13 cellular contexts compared by ENCODE assay signal in genomic region chr5:142492781-142493281, GRCh38.
DNase-seq lines count a peak whose midpoint lies in the region; ATAC-seq lines count a peak whose summit lies in the region.
"Had no signal": no experiment of that assay in that cellular context is flagged by ENCODE, and none has a peak within 500 bp of the region (broad histone marks: within the 10 kb centered on the region; RNA-seq: fewer than 3 reads in every experiment).

No MANE protein-coding gene starts in this region.

- H2AK5ac ChIP-seq in neuronal stem cell (ENCODE audit: low read depth, low read length) = no peak overlapping the region

- no peak overlapping the region for H3K18ac ChIP-seq in neuronal stem cell (ENCODE audit: low read length)

- no peak overlapping the region for H2BK15ac ChIP-seq in neuronal stem cell (ENCODE audit: low read length)

- no peak overlapping the region for H3K27ac ChIP-seq in neuronal stem cell (replicated peaks; ENCODE audit: low read length)
- peak overlapping the region; percentile 38 to 72 for H3K27ac ChIP-seq in aorta (ENCODE audit: low read depth in 1 of 2, low read length in 2 of 2)

- no peak overlapping the region for H4K91ac ChIP-seq in neuronal stem cell (ENCODE audit: low read depth, low read length, poor library complexity)

- no peak overlapping the region for H4K8ac ChIP-seq in neuronal stem cell (ENCODE audit: low read depth, low read length)

- no CpG with 5 or more reads among the region's 6 CpGs for WGBS in neuronal stem cell (ENCODE audit: extremely low coverage in 2 of 2, insufficient read length in 2 of 2, insufficient replicate concordance in 1 of 2), 2 donors
- 9 to 17% methylated on average over 6 of the region's 6 CpGs for WGBS in aorta, 2 donors

- no peak overlapping the region for H3K4ac ChIP-seq in neuronal stem cell (ENCODE audit: low read length)

- H3K79me1 ChIP-seq in neuronal stem cell (ENCODE audit: low read depth, low read length) = no peaks in the 10 kb centered on the region

- no peak overlapping the region for H3K14ac ChIP-seq in neuronal stem cell (ENCODE audit: low read length)

- H3K4me1 ChIP-seq in neuronal stem cell (ENCODE audit: control insufficient read depth in 2 of 2, insufficient read depth in 1 of 2, low read depth in 1 of 2, low read length in 2 of 2) (peaks cover 12 to 15% of the 10 kb centered on the region in 2 donors), aorta (ENCODE audit: control insufficient read depth in 1 of 2, insufficient read depth in 2 of 2, low read length in 2 of 2) (peaks cover 0 to 7% of the 10 kb centered on the region in 2 donors)

- H3K23ac ChIP-seq in neuronal stem cell (ENCODE audit: low read depth, low read length, poor library complexity) = no peak overlapping the region

- peak overlapping the region; percentile 41 for H2AFZ ChIP-seq in neuronal stem cell (ENCODE audit: low read length)

- no peak overlapping the region for H2BK120ac ChIP-seq in neuronal stem cell (ENCODE audit: low read depth, low read length)

- H3K9ac ChIP-seq in neuronal stem cell (ENCODE audit: low read depth, low read length, poor library complexity) = no peak overlapping the region

- H3K27me3 ChIP-seq in neuronal stem cell (ENCODE audit: control insufficient read depth in 3 of 3, insufficient read depth in 3 of 3, low read depth in 1 of 3, low read length in 3 of 3) (peaks cover 0 to 6% (median 0%) of the 10 kb centered on the region in 3 experiments), aorta (ENCODE audit: control insufficient read depth in 1 of 2, insufficient read depth in 2 of 2, low read length in 1 of 2) (no peaks in the 10 kb centered on the region)
- H3K27me3 ChIP-seq: dorsolateral prefrontal cortex had no signal

- no peak overlapping the region for H2BK5ac ChIP-seq in neuronal stem cell (ENCODE audit: low read length)

- H3K36me3 ChIP-seq in neuronal stem cell (replicated peaks in 1 of 2; ENCODE audit: control insufficient read depth in 2 of 2, insufficient read depth in 2 of 2, low read length in 2 of 2) = no peaks in the 10 kb centered on the region
- H3K36me3 ChIP-seq in aorta (ENCODE audit: control insufficient read depth in 1 of 2, insufficient read depth in 2 of 2, low read length in 1 of 2) = no peaks in the 10 kb centered on the region

- no peak overlapping the region for H3K4me2 ChIP-seq in neuronal stem cell (ENCODE audit: insufficient read depth, low read length, poor library complexity, severe bottlenecking)

- H3K9me3 ChIP-seq in neuronal stem cell (replicated peaks in 1 of 2; ENCODE audit: control insufficient read depth in 2 of 2, insufficient read depth in 1 of 2, low read depth in 1 of 2, low read length in 2 of 2) (no peaks in the 10 kb centered on the region), aorta (ENCODE audit: control insufficient read depth, low read length) (no peaks in the 10 kb centered on the region)

- ATAC-seq in Right ventricle myocardium inferior (peak; percentile 48), Right ventricle myocardium superior (ENCODE audit: poor library complexity) (peak; percentile 76), aorta (ENCODE audit: low FRiP score) (no peak), HG03159 (IDR thresholded peaks at IDR 0.05; ENCODE audit: unreplicated experiment) (no peak), GM19397 (IDR thresholded peaks at IDR 0.05; ENCODE audit: unreplicated experiment) (no peak)

- intact Hi-C loops in Right ventricle myocardium inferior (cut with DNase I) (loop anchor here (2.0 to 5.0 kb wide), 2 partner anchors 50 to 166 kb away; partner anchors contain the start of gene SPRY4), cardiac septum (cut with DNase I) (loop anchor here (5.0 kb wide), 1 partner anchor 56 kb away; no protein-coding TSS in a partner anchor), Right ventricle myocardium superior (cut with DNase I) (no loop called here), aorta (cut with DNase I) (no loop called here)

- no peak overlapping the region for H3K4me3 ChIP-seq in neuronal stem cell (ENCODE audit: low read length in 2 of 2)
- H3K4me3 ChIP-seq in aorta (ENCODE audit: low read length in 2 of 2) = no peak overlapping the region
- H3K4me3 ChIP-seq: dorsolateral prefrontal cortex had no signal

- no peak overlapping the region for H2BK12ac ChIP-seq in neuronal stem cell (ENCODE audit: low read length)

- DNase-seq in Right ventricle myocardium inferior (ENCODE audit: missing footprints) (no peak), cardiac septum (ENCODE audit: low spot score) (no peak), Right ventricle myocardium superior (no peak), neuronal stem cell (ENCODE audit: low spot score) (no peak), aorta (no peak), cerebellar nuclear complex (lab: John Stamatoyannopoulos, UW) (no peak)
- DNase-seq: 8988T, dorsolateral prefrontal cortex, Kasumi-1, NCI-H1930, SW 1271 had no signal

Comparison
In these comparisons a context has a peak if more than half of its experiments do, and no peak if none do; other contexts are left out.
1. intact Hi-C loops: an anchor here in Right ventricle myocardium inferior (2.0 to 5.0 kb wide) and cardiac septum (5.0 kb wide); none called in Right ventricle myocardium superior and aorta.
2. ATAC-seq: peak in Right ventricle myocardium inferior (single experiment) and Right ventricle myocardium superior (single experiment); none in aorta (single experiment), HG03159 (single experiment) and GM19397 (single experiment).